9 cellular contexts compared by ENCODE assay signal in the genomic region with DNA sequence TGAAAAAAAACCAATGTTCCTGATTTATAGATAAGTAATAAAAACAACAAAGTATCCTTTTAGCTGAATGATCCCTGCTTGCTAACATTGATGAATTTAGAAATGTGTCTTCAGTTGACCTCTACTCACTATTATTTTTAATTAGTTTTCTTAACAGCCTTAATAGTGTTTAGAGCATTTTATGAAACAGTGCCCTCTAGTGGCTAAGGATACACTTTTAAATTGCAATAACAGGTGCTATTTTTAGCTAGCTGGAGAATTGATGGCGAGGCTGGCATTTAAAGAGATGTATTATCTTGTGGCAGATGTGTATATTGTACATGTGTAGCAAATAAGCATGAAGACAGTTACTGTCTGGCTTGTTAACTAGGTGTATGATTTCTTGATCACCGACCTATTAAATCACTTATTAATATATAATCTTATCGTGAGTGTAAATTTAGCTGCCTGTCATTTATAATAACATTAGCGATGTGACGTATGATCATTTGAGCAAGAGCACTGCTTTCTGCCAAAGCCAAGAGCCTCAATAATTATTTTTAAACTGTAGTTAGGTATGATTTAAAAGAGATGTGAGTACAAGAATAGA.
DNase-seq lines count a peak whose midpoint lies in the region; ATAC-seq and FAIRE-seq lines count a peak whose summit lies in the region.
"Had no signal": no experiment of that assay in that cellular context is flagged by ENCODE, and none has a peak within 500 bp of the region (broad histone marks: within the 10 kb centered on the region; RNA-seq: fewer than 3 reads in every experiment).

No MANE protein-coding gene starts in this region.

- peak; percentile 67 for FAIRE-seq in GM18507 (lab: Jason Lieb, UNC)

- in situ Hi-C loops in ACHN (cut with HindIII; ENCODE audit: low pct_ligation_motif_present, low pct_unique_long_range_greater_than_20kb, low sequenced_read_pairs) = no loop called here

- peak; percentile 66 for DNase-seq in ACHN
- DNase-seq in GM18507 (ENCODE audit: extremely low spot score, insufficient read length, low read depth) = peak; percentile 1
- peak; percentile 39 for DNase-seq in NCI-H1694 (lab: John Stamatoyannopoulos, UW)
- peak; percentile 52 for DNase-seq in astrocyte of the hippocampus (ENCODE audit: low read depth, low spot score)
- DNase-seq in left lobe of liver (ENCODE audit: low spot score) = no peak
- no peak for DNase-seq in NOMO-1 (lab: John Stamatoyannopoulos, UW; ENCODE audit: unreplicated experiment in 2 of 2)
- DNase-seq: activated naive CD8-positive, alpha-beta T cell treated with anti-CD3 and anti-CD28 coated beads, Interleukin-2, amount 10 ng/mL, durations not matched to agents 7 days and 5 days had no signal

- ATAC-seq in left lobe of liver (peak; percentile 77), HG02938 (IDR thresholded peaks at IDR 0.05; ENCODE audit: unreplicated experiment) (no peak)
- ATAC-seq in activated CD4-positive, CD25-positive, alpha-beta regulatory T cell treated with anti-CD3 and anti-CD28 coated beads, Interleukin-2, amount 50 U/mL, for 24 hours = no peak

Comparison
In these comparisons a context has a peak if more than half of its experiments do, and no peak if none do; other contexts are left out.
1. DNase-seq: peak in ACHN (single experiment), GM18507 (single experiment), NCI-H1694 (single experiment) and astrocyte of the hippocampus (single experiment); none in left lobe of liver (single experiment) and NOMO-1 (0 of 2).